31 cellular contexts compared by ENCODE assay signal in the genomic region with DNA sequence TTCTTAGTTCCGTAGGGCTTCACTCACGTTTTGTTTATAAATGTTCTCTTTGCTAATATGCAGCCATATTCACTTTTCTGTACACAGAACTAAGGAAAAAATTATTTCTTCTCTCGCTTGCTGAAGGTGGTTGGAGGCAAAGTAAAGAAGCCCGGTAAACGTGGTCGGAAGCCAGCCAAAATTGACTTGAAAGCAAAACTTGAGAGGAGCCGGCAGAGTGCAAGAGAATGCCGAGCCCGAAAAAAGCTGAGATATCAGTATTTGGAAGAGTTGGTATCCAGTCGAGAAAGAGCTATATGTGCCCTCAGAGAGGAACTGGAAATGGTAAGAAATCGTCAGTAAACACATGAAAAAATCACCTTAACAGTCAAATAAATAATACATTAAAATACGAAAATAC.
"Had no signal": no experiment of that assay in that cellular context is flagged by ENCODE, and none has a peak within 500 bp of the region (broad histone marks: within the 10 kb centered on the region; RNA-seq: fewer than 3 reads in every experiment).

No MANE protein-coding gene starts in this region.

- H3K9ac ChIP-seq: SK-N-SH had no signal

- H3K27ac ChIP-seq: Peyer's patch, SJSA1 had no signal

- H3K4me2 ChIP-seq: SK-N-SH had no signal

- DNase-seq: Kasumi-1, KBM-7, NCI-H1048, NCI-H1092 treated with DMSO at 0.1 percent for 48 hours, NCI-H1105 treated with DMSO at 0.1 percent for 48 hours, NCI-H1417, NCI-H1436, NCI-H146, NCI-H1694, NCI-H187, NCI-H1930, NCI-H2029 treated with DMSO at 0.1 percent for 48 hours, NCI-H2081 treated with DMSO at 0.1 percent for 48 hours, NCI-H2107, NCI-H2171, NCI-H226, NCI-H446 treated with DMSO at 0.1 percent for 48 hours, NCI-H510A, NCI-H524, NCI-H526, NCI-H69, NCI-H748 treated with DMSO at 0.1 percent for 48 hours, NCI-H82, PC-3, Peyer's patch, Right ventricle myocardium superior, RPMI8226, SHP77 treated with DMSO at 0.1 percent for 48 hours, SK-N-SH, SW 1271 had no signal

- ATAC-seq: PC-3 had no signal

- H3K4me3 ChIP-seq: Peyer's patch, SJSA1 had no signal

- H3K4me1 ChIP-seq: SJSA1 had no signal

- H3K9me3 ChIP-seq: SK-N-SH had no signal

- H3K27me3 ChIP-seq: Peyer's patch, SJSA1 had no signal
